Comparison of ENCODE assay signal across 24 cellular contexts in genomic region chr7:92422926-92423325, GRCh38. TPM values are rescaled to one million over a fixed set of nuclear protein-coding genes. Genes with fewer than 3 reads are reported as not detected.
A peak's percentile ranks its signal among the peaks of the same experiment; 100 is the strongest.
DNase-seq lines count a peak whose midpoint lies in the region; ATAC-seq and TF ChIP-seq lines count a peak whose summit lies in the region.
"Had no signal": no experiment of that assay in that cellular context is flagged by ENCODE, and none has a peak within 500 bp of the region (broad histone marks: within the 10 kb centered on the region; RNA-seq: fewer than 3 reads in every experiment).

No MANE protein-coding gene starts in this region.

- H3K27ac Mint-ChIP-seq in nephron: peak overlapping the region in 2 of 3 experiments; percentile 0 to 85
- H3K27ac Mint-ChIP-seq: CD4-positive, alpha-beta T cell; CD8-positive, alpha-beta memory T cell had no signal

- CTCF ChIA-PET in IMR-90 (lab: Yijun Ruan, JAX): no interaction called here

- no peak for TF ChIP-seq RAD21 in IMR-90 (IDR thresholded peaks at IDR 0.05; ENCODE audit: low read length)

- H3K4me1 Mint-ChIP-seq in nephron: peaks cover 24% of the 10 kb centered on the region

- H2AK5ac ChIP-seq in IMR-90 (ENCODE audit: low read depth, low read length): no peak overlapping the region
- no peak overlapping the region for H2AK5ac ChIP-seq in trophoblast cell (ENCODE audit: low read length)

- H3K56ac ChIP-seq in IMR-90 (ENCODE audit: extremely low read depth, insufficient read depth, low read length): no peak overlapping the region

- POLR2A ChIA-PET in IMR-90 (lab: Charles Lee; ENCODE audit: unreplicated experiment): no interaction called here

- H2AK9ac ChIP-seq in IMR-90 (replicated peaks; ENCODE audit: low read depth, low read length, poor library complexity): no peak overlapping the region

- H2BK5ac ChIP-seq in IMR-90 (ENCODE audit: low read depth, low read length, poor library complexity, severe bottlenecking) (no peak overlapping the region), trophoblast cell (ENCODE audit: low read depth, low read length, poor library complexity) (no peak overlapping the region)

- H2AFZ ChIP-seq in IMR-90 (replicated peaks; ENCODE audit: low read length, poor library complexity): peak overlapping the region; percentile 24
- H2AFZ ChIP-seq in trophoblast cell (ENCODE audit: insufficient read depth, low read length, poor library complexity): no peak overlapping the region
- H2AFZ ChIP-seq: GM23248 had no signal

- 0 out of 2 replicates have a peak, but pooled peaks cover 4% of the 10 kb centered on the region for H3K9me1 ChIP-seq in IMR-90 (ENCODE audit: insufficient read depth, low read length)

- DNase-seq in IMR-90: no peak
- no peak for DNase-seq in trophoblast cell
- DNase-seq in hepatic stellate cell (ENCODE audit: low spot score): no peak
- DNase-seq in RPMI8226: no peak
- DNase-seq in MV-4-11 (lab: John Stamatoyannopoulos, UW): no peak
- DNase-seq: 8988T; ACHN; AML-193; BE2C; CD4-positive, alpha-beta T cell; CD8-positive, alpha-beta memory T cell; DMS 273 treated with DMSO at 0.1 percent for 48 hours; DMS79; EL; GDM1; GM23248; H7; HCEC 1CT had no signal

- TF ChIP-seq CTCF in IMR-90 (conservative IDR thresholded peaks at IDR 0.05; ENCODE audit: low read depth, low read length) (no peak), nephron (IDR thresholded peaks at IDR 0.05; ENCODE audit: unreplicated experiment in 3 of 3) (no peak)

- dilution Hi-C loops in IMR-90 (cut with HindIII; ENCODE audit: low sequenced_read_pairs, unreplicated experiment): no loop called here

- H3K4me1 ChIP-seq in IMR-90 (ENCODE audit: control insufficient read depth, insufficient read depth, low read length): no peaks in the 10 kb centered on the region; the same call in 1 of the 2 replicates
- H3K4me1 ChIP-seq in trophoblast cell (ENCODE audit: control insufficient read depth in 1 of 2, insufficient read depth in 2 of 2, low read length in 2 of 2): no peaks in the 10 kb centered on the region
- H3K4me1 ChIP-seq: BE2C had no signal

- H3K9me3 Mint-ChIP-seq in nephron: no peaks in the 10 kb centered on the region
- H3K9me3 Mint-ChIP-seq: CD4-positive, alpha-beta T cell; CD8-positive, alpha-beta memory T cell had no signal

- H3K9ac ChIP-seq in IMR-90 (ENCODE audit: low read depth, low read length): no peak overlapping the region
- H3K9ac ChIP-seq in trophoblast cell (ENCODE audit: low read length): no peak overlapping the region
- H3K9ac ChIP-seq: BLaER1 treated with 17β-estradiol and CSF1 and Interleukin-3, amounts not matched to agents 10 nM and 100 nM; GM23248 had no signal

- H3K79me2 ChIP-seq in trophoblast cell (ENCODE audit: control insufficient read depth, insufficient read depth, low read length, poor library complexity): peaks cover 2% of the 10 kb centered on the region

- H2BK15ac ChIP-seq in IMR-90 (ENCODE audit: low read depth, low read length): no peak overlapping the region

- in situ Hi-C loops in IMR-90 (cut with MboI; ENCODE audit: low sequenced_read_pairs): no loop called here

- intact Hi-C loops in IMR-90 (cut with micrococcal nuclease): no loop called here

- no TSS peak for BruUV-seq in IMR-90 (replicated peaks; lab: Mats Ljungman, UMichigan)

- H3K23ac ChIP-seq in IMR-90 (ENCODE audit: low read depth, low read length): no peak overlapping the region
- no peak overlapping the region for H3K23ac ChIP-seq in trophoblast cell (ENCODE audit: low read length)

- peak overlapping the region; percentile 19 for H2BK12ac ChIP-seq in trophoblast cell (ENCODE audit: low read length)

- H3K27ac ChIP-seq in IMR-90 (ENCODE audit: insufficient read depth, low read length) (no peak overlapping the region), trophoblast cell (ENCODE audit: low read depth, low read length) (no peak overlapping the region)
- H3K27ac ChIP-seq: A549, GM23248 had no signal

- H3K36me3 Mint-ChIP-seq in nephron (ENCODE audit: low read depth): no peaks in the 10 kb centered on the region
- H3K36me3 Mint-ChIP-seq: CD14-positive monocyte; CD8-positive, alpha-beta memory T cell had no signal

- H3K4me3 Mint-ChIP-seq in nephron: no peak overlapping the region
- H3K4me3 Mint-ChIP-seq: CD4-positive, alpha-beta T cell had no signal

- no peak overlapping the region for H3K4me2 ChIP-seq in IMR-90 (ENCODE audit: low read depth, low read length)
- no peak overlapping the region for H3K4me2 ChIP-seq in trophoblast cell (ENCODE audit: low read length)
- H3K4me2 ChIP-seq: A549 had no signal

- no peaks in the 10 kb centered on the region for H3K9me3 ChIP-seq in IMR-90 (ENCODE audit: control insufficient read depth, insufficient read depth, low read length)
- H3K9me3 ChIP-seq in trophoblast cell (ENCODE audit: insufficient read depth, low read depth, low read length): no peaks in the 10 kb centered on the region
- H3K9me3 ChIP-seq: A549; BE2C; BLaER1 treated with 17β-estradiol and CSF1 and Interleukin-3, amounts not matched to agents 10 nM and 100 nM had no signal

- ATAC-seq in IMR-90 (ENCODE audit: low read depth): no peak
- ATAC-seq: A549 had no signal

- H4K91ac ChIP-seq in IMR-90 (ENCODE audit: insufficient read depth, low read depth, low read length) (no peak overlapping the region), trophoblast cell (ENCODE audit: low read depth, low read length) (no peak overlapping the region)

- no peak overlapping the region for H4K5ac ChIP-seq in IMR-90 (ENCODE audit: low read depth, low read length)

- no peak overlapping the region for H3K4ac ChIP-seq in IMR-90 (ENCODE audit: low read depth, low read length)
- no peak overlapping the region for H3K4ac ChIP-seq in trophoblast cell (ENCODE audit: low read depth, low read length)

- H3K79me1 ChIP-seq in IMR-90 (ENCODE audit: low read depth in 1 of 2, low read length in 2 of 2) (no peaks in the 10 kb centered on the region), trophoblast cell (ENCODE audit: low read length) (peaks cover 7% of the 10 kb centered on the region)

- no peak overlapping the region for H3K4me3 ChIP-seq in IMR-90 (ENCODE audit: insufficient read depth, low read depth, low read length)
- no peak overlapping the region for H3K4me3 ChIP-seq in trophoblast cell (ENCODE audit: low read depth, low read length)
- H3K4me3 ChIP-seq: A549; BLaER1 treated with 17β-estradiol and CSF1 and Interleukin-3, amounts not matched to agents 10 nM and 100 nM; GM12878; GM23248 had no signal

- no peak overlapping the region for H3K14ac ChIP-seq in IMR-90 (replicated peaks; ENCODE audit: low read depth, low read length)
- H3K14ac ChIP-seq in trophoblast cell (ENCODE audit: low read length): no peak overlapping the region

- H3K27me3 ChIP-seq in IMR-90 (ENCODE audit: control insufficient read depth, insufficient read depth, low read length) (no peaks in the 10 kb centered on the region; the same call in 1 of the 2 replicates), trophoblast cell (ENCODE audit: insufficient read depth, low read length) (no peaks in the 10 kb centered on the region)
- H3K27me3 ChIP-seq: BE2C; BLaER1 treated with 17β-estradiol and CSF1 and Interleukin-3, amounts not matched to agents 10 nM and 100 nM had no signal

- H2BK20ac ChIP-seq in IMR-90 (ENCODE audit: low read depth, low read length): no peak overlapping the region

- no peak overlapping the region for H4K12ac ChIP-seq in trophoblast cell (ENCODE audit: low read depth, low read length)

- no peak overlapping the region for H4K8ac ChIP-seq in IMR-90 (ENCODE audit: low read depth in 2 of 2, low read length in 2 of 2)
- no peak overlapping the region for H4K8ac ChIP-seq in trophoblast cell (ENCODE audit: low read depth, low read length)

- no peak overlapping the region for H2BK120ac ChIP-seq in IMR-90 (ENCODE audit: low read depth, low read length)
- H2BK120ac ChIP-seq in trophoblast cell (ENCODE audit: insufficient read depth, low read length, poor library complexity): no peak overlapping the region

- no peak for TF ChIP-seq POLR2A in IMR-90 (IDR thresholded peaks at IDR 0.05; ENCODE audit: low read depth, low read length)

- H3K18ac ChIP-seq in IMR-90 (ENCODE audit: low read depth, low read length): no peak overlapping the region
- no peak overlapping the region for H3K18ac ChIP-seq in trophoblast cell (ENCODE audit: low read length)

- no peaks in the 10 kb centered on the region for H3K36me3 ChIP-seq in IMR-90 (ENCODE audit: control insufficient read depth, insufficient read depth, low read length)
- no peaks in the 10 kb centered on the region for H3K36me3 ChIP-seq in trophoblast cell (ENCODE audit: control insufficient read depth in 1 of 2, insufficient read depth in 2 of 2, low read length in 2 of 2)
- H3K36me3 ChIP-seq: BE2C; BLaER1 treated with 17β-estradiol and CSF1 and Interleukin-3, amounts not matched to agents 10 nM and 100 nM had no signal

- no peaks in the 10 kb centered on the region for H3K27me3 Mint-ChIP-seq in nephron (ENCODE audit: low read depth)

- 90% methylated on average over 2 of the region's 6 CpGs; no CpG with 5 or more reads in 1 of the 2 experiments for WGBS in IMR-90 (ENCODE audit: extremely low coverage in 2 of 2, insufficient read length in 1 of 2), 2 experiments
- WGBS in trophoblast cell (ENCODE audit: extremely low coverage, insufficient coverage, insufficient read length): no CpG with 5 or more reads among the region's 6 CpGs

- no peaks in the 10 kb centered on the region for H4K20me1 ChIP-seq in IMR-90 (ENCODE audit: insufficient read depth, low read length)
- H4K20me1 ChIP-seq: BLaER1 treated with 17β-estradiol and CSF1 and Interleukin-3, amounts not matched to agents 10 nM and 100 nM had no signal

TF ChIP-seq in IMR-90, 13 proteins besides CTCF, POLR2A, EP300 and RAD21 (continues in another document):
- TF ChIP-seq RCOR1 (IDR thresholded peaks at IDR 0.05; ENCODE audit: insufficient replicate concordance, low read length) (no peak), FOS (IDR thresholded peaks at IDR 0.05; ENCODE audit: low read depth, low read length) (no peak), SMC3 (IDR thresholded peaks at IDR 0.05; ENCODE audit: low read depth, low read length) (no peak), MAFK (IDR thresholded peaks at IDR 0.05; ENCODE audit: low read depth, low read length) (no peak), NFE2L2 (IDR thresholded peaks at IDR 0.05; ENCODE audit: low read depth, low read length) (no peak), BHLHE40 (IDR thresholded peaks at IDR 0.05; ENCODE audit: low read depth, low read length) (no peak)

RNA-seq across cellular contexts. Expression of gene GATAD1, which starts 24.4 kb away (rescaled TPM):
- 9.3 and 10.3 TPM in 2 replicates for total RNA-seq in IMR-90 (2012; rRNA removed)
- polyA plus RNA-seq in IMR-90 (2012; rRNA removed): 12.2 and 15.2 TPM in 2 replicates
- 3.8 and 5.8 TPM in 2 replicates for polyA plus RNA-seq in IMR-90 (2012; cell fraction: cytosol; rRNA removed)
- 9.4 and 43.7 TPM in 2 replicates for polyA plus RNA-seq in IMR-90 (2012; cell fraction: nucleus; rRNA removed; ENCODE audit: low replicate concordance)
- polyA plus RNA-seq in trophoblast cell (2013): 18.8 and 19.3 TPM in 2 replicates

RNA-seq across cellular contexts. Expression of gene ERVW-1, which starts 54.8 kb away (rescaled TPM):
- total RNA-seq in IMR-90 (2012; rRNA removed): not detected in 2 replicates
- not detected in 2 replicates for polyA plus RNA-seq in IMR-90 (2012; rRNA removed)
- polyA plus RNA-seq in IMR-90 (2012; cell fraction: cytosol; rRNA removed): not detected in 2 replicates
- 0.02 TPM in 1 of 2 replicates, not detected in the other for polyA plus RNA-seq in IMR-90 (2012; cell fraction: nucleus; rRNA removed; ENCODE audit: low replicate concordance)
- 461 and 519 TPM in 2 replicates for polyA plus RNA-seq in trophoblast cell (2013)
- total RNA-seq: CD4-positive, alpha-beta T cell; CD8-positive, alpha-beta memory T cell; GM12878; GM23248; H1 had no signal
- polyA plus RNA-seq: A549; CD14-positive monocyte; CD8-positive, alpha-beta memory T cell; GM23248 had no signal
